Comparison of ENCODE assay signal across 9 cellular contexts in the genomic region with DNA sequence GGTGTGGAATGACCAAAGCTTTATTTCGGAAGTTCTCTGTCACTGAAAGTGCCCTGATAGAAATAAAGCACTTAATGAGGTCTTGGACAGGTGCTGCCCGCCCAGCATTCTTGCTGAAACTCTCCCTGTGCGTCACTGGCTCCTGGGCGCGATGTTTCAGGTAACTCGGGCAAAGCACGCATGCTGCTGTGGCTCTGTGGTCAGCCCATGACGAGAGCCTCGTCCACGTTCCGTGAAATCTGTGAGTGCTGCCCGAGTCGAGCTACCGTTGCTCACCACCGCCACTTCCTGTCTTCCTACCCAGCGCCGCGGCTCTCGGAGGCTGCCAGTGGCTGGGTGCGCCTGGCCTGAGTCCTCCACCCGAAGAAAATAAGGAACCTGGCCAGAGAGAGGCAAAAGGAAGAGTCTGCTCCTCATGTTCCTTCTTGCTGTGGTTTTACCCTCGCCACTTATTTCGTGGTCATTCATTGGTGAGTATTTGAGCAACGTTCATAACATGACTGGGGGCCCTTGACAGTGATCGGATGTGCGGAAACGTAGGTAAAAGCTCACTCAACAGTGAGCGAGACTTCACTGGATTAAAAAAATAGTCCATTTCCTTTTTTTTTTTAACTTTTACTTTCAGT.
A peak's percentile ranks its signal among the peaks of the same experiment; 100 is the strongest.
DNase-seq lines count a peak whose midpoint lies in the region; ATAC-seq and TF ChIP-seq lines count a peak whose summit lies in the region.
"Had no signal": no experiment of that assay in that cellular context is flagged by ENCODE, and none has a peak within 500 bp of the region (broad histone marks: within the 10 kb centered on the region; RNA-seq: fewer than 3 reads in every experiment).

No MANE protein-coding gene starts in this region.

- H3K9me3 ChIP-seq in mononuclear cell (ENCODE audit: low read depth, low read length), result no peaks in the 10 kb centered on the region

- ATAC-seq in GM18505 (IDR thresholded peaks at IDR 0.05; ENCODE audit: unreplicated experiment) (peak; percentile 67), HG02884 (IDR thresholded peaks at IDR 0.05; ENCODE audit: unreplicated experiment) (peak; percentile 76)

- H3K27ac ChIP-seq in RWPE1, result no peak overlapping the region

- peaks cover 87% of the 10 kb centered on the region for H3K4me1 ChIP-seq in mononuclear cell (ENCODE audit: insufficient read depth, low read length)

- H3K4me3 ChIP-seq in mononuclear cell (ENCODE audit: low read length), result peak overlapping the region; percentile 16

- DNase-seq in SIG-M5 (lab: John Stamatoyannopoulos, UW) (peak; percentile 68), HCEC 1CT (no peak), RWPE1 (ENCODE audit: low spot score) (no peak)
- peak; percentile 62 for DNase-seq in activated gamma-delta T cell treated with anti-CD3 and anti-CD28 coated beads, Interleukin-2, amount 50 U/mL, for 16 hours (ENCODE audit: low read depth)
- peak; percentile 42 to 96 (median 77) for DNase-seq in stimulated activated naive CD4-positive, alpha-beta T cell (lab: John Stamatoyannopoulos, UW)
- DNase-seq: IMR-90 had no signal

- no peaks in the 10 kb centered on the region for H3K27me3 ChIP-seq in mononuclear cell (ENCODE audit: insufficient read depth, low read length)

- TF ChIP-seq CTCF in RWPE1 (conservative IDR thresholded peaks at IDR 0.05; ENCODE audit: low read depth), result no peak

- POLR2A ChIA-PET in RWPE1 (lab: Yijun Ruan, JAX; ENCODE audit: low non-redundant PET), result no interaction called here

- TF ChIP-seq POLR2A in GM18505 (IDR thresholded peaks at IDR 0.05; ENCODE audit: borderline replicate concordance, extremely low read depth, insufficient read depth, insufficient read length), result peak; percentile 64

- CTCF ChIA-PET in RWPE1 (lab: Yijun Ruan, JAX), result interaction anchor here (0.6 kb wide), 1 partner anchor 254 kb away, joined by 3 read pairs; no protein-coding TSS in a partner anchor

Comparison
In these comparisons a context has a peak if more than half of its experiments do, and no peak if none do; other contexts are left out.
1. DNase-seq: peak in SIG-M5 (single experiment), activated gamma-delta T cell treated with anti-CD3 and anti-CD28 coated beads, Interleukin-2, amount 50 U/mL, for 16 hours (single experiment) and stimulated activated naive CD4-positive, alpha-beta T cell (6 of 6); none in HCEC 1CT (single experiment) and RWPE1 (single experiment).